In genomic region chr6:158057213-158057987, GRCh38 we compare ENCODE assay signal across 8 cellular contexts.
DNase-seq lines count a peak whose midpoint lies in the region; TF ChIP-seq lines count a peak whose summit lies in the region.

No MANE protein-coding gene starts in this region.

- H3K4me1 ChIP-seq in HEK293 (ENCODE audit: control insufficient read depth, insufficient read depth, low read length), result no peaks in the 10 kb centered on the region
- H3K4me1 ChIP-seq in SK-N-SH (ENCODE audit: control insufficient read depth in 1 of 2, insufficient read depth in 2 of 2, low read depth in 1 of 2, low read length in 1 of 2), result peaks cover 14 to 39% of the 10 kb centered on the region in 2 experiments; a peak in 3 of 4 replicates

- WGBS in SK-N-SH (ENCODE audit: low lambda C conversion rate), result 41% methylated on average over 19 of the region's 21 CpGs

- TF ChIP-seq RAD21 in SK-N-SH (IDR thresholded peaks at IDR 0.05; ENCODE audit: low read length), result no peak

- DNase-seq in SK-N-SH (no peak), epithelial cell of esophagus (ENCODE audit: low read depth) (peak; percentile 95), DMS 273 treated with DMSO at 0.1 percent for 48 hours (lab: John Stamatoyannopoulos, UW) (no peak), NCI-H774 (lab: John Stamatoyannopoulos, UW) (no peak), HEK293T (ENCODE audit: extremely low spot score) (no peak), GM20000 (ENCODE audit: low spot score) (no peak)
- peak; percentile 15 to 53 for DNase-seq in stimulated activated CD4-positive, alpha-beta T cell treated with anti-CD3 and anti-CD28 coated beads, Interleukin-4, amount 100 ng/mL, for 48 hours (ENCODE audit: low read depth in 2 of 2)

- POLR2A ChIA-PET in HEK293 (lab: Yijun Ruan, JAX), result interaction anchor here (0.6 to 1.5 kb wide), 3 partner anchors 15 to 17 kb away, joined by 3 to 4 read pairs (median 4); no protein-coding TSS in a partner anchor
- POLR2A ChIA-PET in SK-N-SH (lab: Yijun Ruan, JAX), result interaction anchor here (0.5 to 0.9 kb wide), 2 partner anchors 17 to 121 kb away, joined by 3 read pairs; no protein-coding TSS in a partner anchor
- POLR2A ChIA-PET in HEK293T (lab: Yijun Ruan, JAX), result no interaction called here

- H3K79me2 ChIP-seq in SK-N-SH (ENCODE audit: insufficient read depth), result peaks cover 36% of the 10 kb centered on the region

- no peaks in the 10 kb centered on the region for H3K9me3 ChIP-seq in HEK293 (ENCODE audit: control insufficient read depth, insufficient read depth, low read depth, low read length)
- H3K9me3 ChIP-seq in SK-N-SH, result no peaks in the 10 kb centered on the region

- H3K27ac ChIP-seq in HEK293 (ENCODE audit: extremely low read depth, low read depth, low read length), result no peak overlapping the region
- peak overlapping the region in 1 of 2 experiments; percentile 99; a peak in 2 of 4 replicates for H3K27ac ChIP-seq in SK-N-SH (ENCODE audit: low read depth in 2 of 2, low read length in 1 of 2)

- CTCF ChIA-PET in HEK293 (lab: Yijun Ruan, JAX) (interaction anchor here (0.6 to 1.5 kb wide), 4 partner anchors 8 to 30 kb away, joined by 3 to 4 read pairs (median 4); no protein-coding TSS in a partner anchor), SK-N-SH (lab: Yijun Ruan, JAX) (interaction anchor here (5.6 kb wide), 1 partner anchor 14 kb away, joined by 29 read pairs; no protein-coding TSS in a partner anchor), HEK293T (lab: Yijun Ruan, JAX) (no interaction called here)

- H4K20me1 ChIP-seq in SK-N-SH (ENCODE audit: insufficient read depth), result no peaks in the 10 kb centered on the region

- peak in 1 of 2 experiments; percentile 95; a peak in 2 of 4 replicates for TF ChIP-seq EP300 in SK-N-SH (IDR thresholded peaks at IDR 0.05; ENCODE audit: borderline replicate concordance in 1 of 2, low read depth in 1 of 2, low read length in 1 of 2)

- no peaks in the 10 kb centered on the region for H3K9me2 ChIP-seq in SK-N-SH

- H3K4me2 ChIP-seq in SK-N-SH, result peak overlapping the region; percentile 64

- H3K36me3 ChIP-seq in HEK293 (ENCODE audit: control insufficient read depth in 2 of 2, insufficient read depth in 1 of 2, low read length in 2 of 2) (peaks cover 0 to 38% of the 10 kb centered on the region in 2 experiments; a peak in 1 of 3 replicates), SK-N-SH (replicated peaks in 1 of 2; ENCODE audit: control insufficient read depth in 1 of 2, insufficient read depth in 2 of 2, low read length in 1 of 2) (peaks cover 3 to 49% of the 10 kb centered on the region in 2 experiments)

- H3K9ac ChIP-seq in SK-N-SH, result peak overlapping the region; percentile 83

- no peak overlapping the region for H2AFZ ChIP-seq in SK-N-SH (ENCODE audit: low read depth)

- H3F3A ChIP-seq in SK-N-SH (replicated peaks; ENCODE audit: insufficient read depth), result peaks cover 57% of the 10 kb centered on the region

- H3K4me3 ChIP-seq in HEK293 (ENCODE audit: low read depth, low read length) (no peak overlapping the region), SK-N-SH (ENCODE audit: low read depth in 2 of 2, low read length in 1 of 2) (0 out of 4 replicates have a peak overlapping the region, but pooled peaks of 1 of the 2 experiments have one; percentile 37), epithelial cell of esophagus (ENCODE audit: low read length) (no peak overlapping the region)

- TF ChIP-seq CTCF in HEK293 (tag by site-specific recombination; IDR thresholded peaks at IDR 0.05), result no peak
- no peak for TF ChIP-seq CTCF in SK-N-SH (IDR thresholded peaks at IDR 0.05)
- TF ChIP-seq CTCF in epithelial cell of esophagus (IDR thresholded peaks at IDR 0.05; ENCODE audit: insufficient read depth, low read depth, low read length, missing control alignments), result no peak
- no peak for TF ChIP-seq CTCF in GM20000 (IDR thresholded peaks at IDR 0.05; ENCODE audit: extremely low read depth, missing control alignments)

- no peaks in the 10 kb centered on the region for H3K27me3 ChIP-seq in SK-N-SH (ENCODE audit: insufficient read depth)

TF ChIP-seq in HEK293, 187 proteins besides CTCF, POLR2A, EP300 and RAD21:
- TF ChIP-seq ZNF121 (tag by site-specific recombination; IDR thresholded peaks at IDR 0.05), result no peak
- TF ChIP-seq ZNF223 (tag by site-specific recombination; IDR thresholded peaks at IDR 0.05), result 0 out of 2 replicates have a peak, but pooled peaks have one; percentile 36

TF ChIP-seq in SK-N-SH, 30 proteins besides CTCF, POLR2A, EP300 and RAD21 (continues in another document):
- no peak for TF ChIP-seq REST (IDR thresholded peaks at IDR 0.05; ENCODE audit: low read depth, low read length)
- TF ChIP-seq RXRA (IDR thresholded peaks at IDR 0.05; ENCODE audit: borderline replicate concordance, low read depth), result peak; percentile 82; the same call in 1 of the 2 replicates
- peak; percentile 56 for TF ChIP-seq TEAD4 (IDR thresholded peaks at IDR 0.05; ENCODE audit: borderline replicate concordance, insufficient read depth)
- no peak for TF ChIP-seq NRF1 (IDR thresholded peaks at IDR 0.05; ENCODE audit: low read depth, low read length)

TF ChIP-seq in HEK293T, 16 proteins besides CTCF, POLR2A, EP300 and RAD21:
- TF ChIP-seq FOXA1 (IDR thresholded peaks at IDR 0.05), result no peak
- TF ChIP-seq SP1 (IDR thresholded peaks at IDR 0.05), result no peak
- no peak for TF ChIP-seq ZNF384 (IDR thresholded peaks at IDR 0.05)
- TF ChIP-seq PKNOX1 (IDR thresholded peaks at IDR 0.05), result no peak
- no peak for TF ChIP-seq LEF1 (IDR thresholded peaks at IDR 0.05; ENCODE audit: borderline replicate concordance)
- TF ChIP-seq FOXM1 (IDR thresholded peaks at IDR 0.05; ENCODE audit: borderline replicate concordance), result no peak
- TF ChIP-seq ARNT (IDR thresholded peaks at IDR 0.05), result no peak
- TF ChIP-seq CTBP1 (IDR thresholded peaks at IDR 0.05; ENCODE audit: borderline replicate concordance), result no peak
- no peak for TF ChIP-seq TARDBP (IDR thresholded peaks at IDR 0.05)
- no peak for TF ChIP-seq L3MBTL2 (conservative IDR thresholded peaks at IDR 0.05)
- TF ChIP-seq HDGF (IDR thresholded peaks at IDR 0.05; ENCODE audit: borderline replicate concordance), result no peak
- TF ChIP-seq BHLHE40 (IDR thresholded peaks at IDR 0.05; ENCODE audit: borderline replicate concordance), result no peak
- TF ChIP-seq NFRKB (IDR thresholded peaks at IDR 0.05), result no peak
- TF ChIP-seq ELF4 (IDR thresholded peaks at IDR 0.05), result no peak
- no peak for TF ChIP-seq FOXK2 (IDR thresholded peaks at IDR 0.05)
- no peak for TF ChIP-seq SUZ12 (IDR thresholded peaks at IDR 0.05)

Comparison
In these comparisons a context has a peak if more than half of its experiments do, and no peak if none do; other contexts are left out.
1. DNase-seq: peak in epithelial cell of esophagus (single experiment) and stimulated activated CD4-positive, alpha-beta T cell treated with anti-CD3 and anti-CD28 coated beads, Interleukin-4, amount 100 ng/mL, for 48 hours (2 of 2); none in SK-N-SH (single experiment), DMS 273 treated with DMSO at 0.1 percent for 48 hours (single experiment), NCI-H774 (single experiment), HEK293T (single experiment) and GM20000 (single experiment).
2. Of the 4 proteins assayed by ChIP-seq in both HEK293 and SK-N-SH: peak only in HEK293: none; only in SK-N-SH: PBX3; in both: none; in neither: 3.